In the genomic region with DNA sequence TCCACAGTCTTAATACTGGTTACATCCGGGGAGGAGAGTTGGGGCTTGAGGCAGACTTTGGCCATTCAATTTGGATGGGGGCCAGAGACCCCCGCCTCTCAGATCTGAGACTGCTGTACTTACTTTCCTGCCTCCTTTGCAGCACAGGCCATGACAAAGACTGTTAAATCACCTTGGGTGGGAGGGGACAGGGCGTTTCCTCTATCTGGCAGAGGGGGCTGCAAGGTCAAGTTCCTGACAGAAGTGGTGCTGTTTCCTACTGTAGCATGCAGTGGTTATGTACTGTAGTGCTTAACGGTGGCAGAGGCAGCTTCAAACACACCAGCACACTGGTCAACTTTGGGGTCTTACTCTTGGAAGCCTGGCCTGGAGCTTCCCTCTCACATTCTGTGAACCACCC, we compare ENCODE assay signal across 1 cellular context.
TF ChIP-seq lines count a peak whose summit lies in the region.

No MANE protein-coding gene starts in this region.

TF ChIP-seq in HepG2, 621 proteins besides CTCF, POLR2A, EP300 and RAD21:
- no peak for TF ChIP-seq STAG1 (CRISPR knock-in tag; IDR thresholded peaks at IDR 0.05)
- no peak for TF ChIP-seq ZNF30 (CRISPR knock-in tag; IDR thresholded peaks at IDR 0.05)
- no peak for TF ChIP-seq RBM22 (optimal IDR thresholded peaks at IDR 0.05; ENCODE audit: low read length)
- TF ChIP-seq, protein P1, sequence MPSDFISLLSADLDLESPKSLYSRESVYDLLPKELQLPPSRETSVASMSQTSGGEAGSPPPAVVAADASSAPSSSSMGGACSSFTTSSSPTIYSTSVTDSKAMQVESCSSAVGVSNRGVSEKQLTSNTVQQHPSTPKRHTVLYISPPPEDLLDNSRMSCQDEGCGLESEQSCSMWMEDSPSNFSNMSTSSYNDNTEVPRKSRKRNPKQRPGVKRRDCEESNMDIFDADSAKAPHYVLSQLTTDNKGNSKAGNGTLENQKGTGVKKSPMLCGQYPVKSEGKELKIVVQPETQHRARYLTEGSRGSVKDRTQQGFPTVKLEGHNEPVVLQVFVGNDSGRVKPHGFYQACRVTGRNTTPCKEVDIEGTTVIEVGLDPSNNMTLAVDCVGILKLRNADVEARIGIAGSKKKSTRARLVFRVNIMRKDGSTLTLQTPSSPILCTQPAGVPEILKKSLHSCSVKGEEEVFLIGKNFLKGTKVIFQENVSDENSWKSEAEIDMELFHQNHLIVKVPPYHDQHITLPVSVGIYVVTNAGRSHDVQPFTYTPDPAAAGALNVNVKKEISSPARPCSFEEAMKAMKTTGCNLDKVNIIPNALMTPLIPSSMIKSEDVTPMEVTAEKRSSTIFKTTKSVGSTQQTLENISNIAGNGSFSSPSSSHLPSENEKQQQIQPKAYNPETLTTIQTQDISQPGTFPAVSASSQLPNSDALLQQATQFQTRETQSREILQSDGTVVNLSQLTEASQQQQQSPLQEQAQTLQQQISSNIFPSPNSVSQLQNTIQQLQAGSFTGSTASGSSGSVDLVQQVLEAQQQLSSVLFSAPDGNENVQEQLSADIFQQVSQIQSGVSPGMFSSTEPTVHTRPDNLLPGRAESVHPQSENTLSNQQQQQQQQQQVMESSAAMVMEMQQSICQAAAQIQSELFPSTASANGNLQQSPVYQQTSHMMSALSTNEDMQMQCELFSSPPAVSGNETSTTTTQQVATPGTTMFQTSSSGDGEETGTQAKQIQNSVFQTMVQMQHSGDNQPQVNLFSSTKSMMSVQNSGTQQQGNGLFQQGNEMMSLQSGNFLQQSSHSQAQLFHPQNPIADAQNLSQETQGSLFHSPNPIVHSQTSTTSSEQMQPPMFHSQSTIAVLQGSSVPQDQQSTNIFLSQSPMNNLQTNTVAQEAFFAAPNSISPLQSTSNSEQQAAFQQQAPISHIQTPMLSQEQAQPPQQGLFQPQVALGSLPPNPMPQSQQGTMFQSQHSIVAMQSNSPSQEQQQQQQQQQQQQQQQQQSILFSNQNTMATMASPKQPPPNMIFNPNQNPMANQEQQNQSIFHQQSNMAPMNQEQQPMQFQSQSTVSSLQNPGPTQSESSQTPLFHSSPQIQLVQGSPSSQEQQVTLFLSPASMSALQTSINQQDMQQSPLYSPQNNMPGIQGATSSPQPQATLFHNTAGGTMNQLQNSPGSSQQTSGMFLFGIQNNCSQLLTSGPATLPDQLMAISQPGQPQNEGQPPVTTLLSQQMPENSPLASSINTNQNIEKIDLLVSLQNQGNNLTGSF (CRISPR knock-in tag; IDR thresholded peaks at IDR 0.05): no peak
- TF ChIP-seq ZNF205 (CRISPR knock-in tag; IDR thresholded peaks at IDR 0.05): no peak
- no peak for TF ChIP-seq MAZ (IDR thresholded peaks at IDR 0.05; ENCODE audit: borderline replicate concordance, low read depth, low read length)
- no peak for TF ChIP-seq MAZ (CRISPR knock-in tag; IDR thresholded peaks at IDR 0.05; ENCODE audit: low read depth)
TF ChIP-seq in HepG2: peak in this region for 0.
